1 cellular context compared by ENCODE assay signal in the genomic region with DNA sequence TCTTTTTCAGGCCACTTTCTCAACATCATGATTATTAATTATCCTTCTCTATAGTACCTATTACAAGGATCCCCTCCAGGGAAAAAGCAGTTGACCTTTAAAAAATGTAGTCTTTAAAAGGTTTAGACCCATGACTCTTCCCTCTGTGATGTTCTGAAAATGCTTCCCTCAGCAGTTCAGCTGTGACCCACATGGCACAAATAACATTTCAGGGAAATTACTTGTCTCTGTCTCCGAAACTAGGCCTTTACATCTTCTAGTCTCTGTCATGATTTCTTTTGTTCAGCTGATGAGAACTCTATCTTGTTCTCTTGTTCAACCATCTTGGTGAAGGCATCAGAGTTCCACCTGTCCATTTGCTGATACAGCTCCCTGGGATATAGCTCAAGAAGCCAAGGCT.
TF ChIP-seq lines count a peak whose summit lies in the region.

No MANE protein-coding gene starts in this region.

TF ChIP-seq in H1, 55 proteins besides CTCF, POLR2A, EP300 and RAD21:
- TF ChIP-seq CHD2 (IDR thresholded peaks at IDR 0.05; ENCODE audit: low read length) (no peak), SUZ12 (IDR thresholded peaks at IDR 0.05; ENCODE audit: low read length) (no peak)
